ENCODE assay signal across 5 cellular contexts in genomic region chr15:55084673-55085072, GRCh38.
"Had no signal": no experiment of that assay in that cellular context is flagged by ENCODE, and none has a peak within 500 bp of the region (broad histone marks: within the 10 kb centered on the region; RNA-seq: fewer than 3 reads in every experiment).

No MANE protein-coding gene starts in this region.

- DNase-seq: H9, HCEC 1CT, IMR-90, KBM-7 had no signal

- ATAC-seq: GM23338 had no signal

- H3K4me3 ChIP-seq: GM23338 had no signal

- H3K4me3 Mint-ChIP-seq: GM23338, H9 had no signal

- H2AFZ ChIP-seq: GM23338 had no signal

- H3K27ac Mint-ChIP-seq: GM23338, H9 had no signal

- H3K4me1 Mint-ChIP-seq: GM23338, H9 had no signal

- H3K4me2 ChIP-seq: GM23338 had no signal
